Comparison of ENCODE assay signal across 8 cellular contexts in genomic region chr19:57947088-57947418, GRCh38. TPM values are rescaled to one million over a fixed set of nuclear protein-coding genes. Genes with fewer than 3 reads are reported as not detected.
DNase-seq lines count a peak whose midpoint lies in the region; ATAC-seq and TF ChIP-seq lines count a peak whose summit lies in the region.

No MANE protein-coding gene starts in this region.

- H3K27ac Mint-ChIP-seq in activated naive CD4-positive, alpha-beta T cell treated with anti-CD3 and anti-CD28 coated beads, Interleukin-2, amount 50 U/mL, for 24 hours, result peak overlapping the region; percentile 79

- H3K4me1 Mint-ChIP-seq in activated naive CD4-positive, alpha-beta T cell treated with anti-CD3 and anti-CD28 coated beads, Interleukin-2, amount 50 U/mL, for 24 hours, result peaks cover 18% of the 10 kb centered on the region

- H3K4me3 Mint-ChIP-seq in activated naive CD4-positive, alpha-beta T cell treated with anti-CD3 and anti-CD28 coated beads, Interleukin-2, amount 50 U/mL, for 24 hours, result peak overlapping the region; percentile 98

- no peak for DNase-seq in activated naive CD4-positive, alpha-beta T cell treated with Interleukin-2 at 50 U/mL for 16 hours
- DNase-seq in ascending aorta (ENCODE audit: low spot score in 2 of 2) (no peak), left lung (peak in 1 of 2 donors; percentile 32), thoracic aorta (ENCODE audit: low spot score) (no peak), hepatic stellate cell (ENCODE audit: low spot score) (no peak), GM19240 (ENCODE audit: insufficient read length, low spot score) (no peak), middle frontal gyrus (ENCODE audit: extremely low spot score, low spot score) (no peak)

- peaks cover 21 to 26% of the 10 kb centered on the region in 2 donors for H3K36me3 ChIP-seq in ascending aorta
- peaks cover 0 to 33% of the 10 kb centered on the region in 2 donors for H3K36me3 ChIP-seq in left lung
- H3K36me3 ChIP-seq in thoracic aorta, result peaks cover 26% of the 10 kb centered on the region

- no peak for TF ChIP-seq CTCF in ascending aorta (IDR thresholded peaks at IDR 0.05)
- no peak for TF ChIP-seq CTCF in left lung (IDR thresholded peaks at IDR 0.05)
- no peak for TF ChIP-seq CTCF in thoracic aorta (IDR thresholded peaks at IDR 0.05)

- peaks cover 51% of the 10 kb centered on the region for H3K36me3 Mint-ChIP-seq in activated naive CD4-positive, alpha-beta T cell treated with anti-CD3 and anti-CD28 coated beads, Interleukin-2, amount 50 U/mL, for 24 hours

- peaks cover 23% of the 10 kb centered on the region for H3K9me3 Mint-ChIP-seq in activated naive CD4-positive, alpha-beta T cell treated with anti-CD3 and anti-CD28 coated beads, Interleukin-2, amount 50 U/mL, for 24 hours

- H3K27me3 ChIP-seq in ascending aorta, result no peaks in the 10 kb centered on the region
- no peaks in the 10 kb centered on the region for H3K27me3 ChIP-seq in left lung
- no peaks in the 10 kb centered on the region for H3K27me3 ChIP-seq in thoracic aorta (replicated peaks; ENCODE audit: insufficient read depth)

- no peaks in the 10 kb centered on the region for H3K27me3 Mint-ChIP-seq in activated naive CD4-positive, alpha-beta T cell treated with anti-CD3 and anti-CD28 coated beads, Interleukin-2, amount 50 U/mL, for 24 hours

- H3K27ac ChIP-seq in ascending aorta (peak overlapping the region; percentile 78 to 82), left lung (peak overlapping the region in 1 of 2 donors; percentile 45), thoracic aorta (peak overlapping the region; percentile 74 to 81)

- H3K4me3 ChIP-seq in ascending aorta (peak overlapping the region; percentile 58 to 82), left lung (peak overlapping the region; percentile 59 to 99), thoracic aorta (peak overlapping the region; percentile 83)

- H3K9me3 ChIP-seq in ascending aorta, result peaks cover 44 to 57% of the 10 kb centered on the region in 2 donors
- H3K9me3 ChIP-seq in left lung, result peaks cover 0 to 85% of the 10 kb centered on the region in 2 donors
- H3K9me3 ChIP-seq in thoracic aorta, result peaks cover 29% of the 10 kb centered on the region

- intact Hi-C loops in ascending aorta (cut with DNase I) (loop anchor here (1.0 kb wide), 1 partner anchor 208 kb away; no protein-coding TSS in a partner anchor), left lung (cut with DNase I) (no loop called here)

- ATAC-seq in left lung (no peak), thoracic aorta (ENCODE audit: insufficient number of reproducible peaks, low FRiP score, low read depth) (no peak)

- H3K4me1 ChIP-seq in ascending aorta (no peaks in the 10 kb centered on the region), left lung (peaks cover 0 to 7% of the 10 kb centered on the region in 2 donors), thoracic aorta (ENCODE audit: control insufficient read depth in 1 of 2, low read depth in 2 of 2) (peaks cover 3 to 9% of the 10 kb centered on the region in 2 donors)

RNA-seq across cellular contexts. Expression of gene ZNF256, which starts 0.5 kb away (rescaled TPM):
- total RNA-seq in ascending aorta, result 3.8 TPM
- total RNA-seq in left lung, result 1 to 10 TPM; 3.9 to 4.2 TPM
- 1 to 10 TPM; 1.4 to 7.6 TPM for total RNA-seq in thoracic aorta

RNA-seq across cellular contexts. Expression of gene ZNF418, which starts 11.9 kb away (rescaled TPM):
- 0.21 TPM for total RNA-seq in ascending aorta
- total RNA-seq in left lung, result 1 to 10 TPM; 8.0 to 9.4 TPM
- 1 to 10 TPM; 3.2 to 6.1 TPM for total RNA-seq in thoracic aorta

RNA-seq across cellular contexts. Expression of gene C19orf18, which starts 27.3 kb away (rescaled TPM):
- not detected for total RNA-seq in ascending aorta
- 1 to 10 TPM in 1 of 2 donors, under 1 TPM in 1; 0.55 to 1.6 TPM for total RNA-seq in left lung
- not detected for total RNA-seq in thoracic aorta

RNA-seq across cellular contexts. Expression of gene ZNF417, which starts 30.7 kb away (rescaled TPM):
- total RNA-seq in ascending aorta (2.3 TPM), left lung (10 to 100 TPM; 15.8 to 20.7 TPM), thoracic aorta (10 to 100 TPM; 12.6 to 17.6 TPM)

RNA-seq across cellular contexts. Expression of gene ZNF606, which starts 55.6 kb away (rescaled TPM):
- total RNA-seq in ascending aorta (1.5 TPM), left lung (10 to 100 TPM; 11.4 to 13.3 TPM), thoracic aorta (10 to 100 TPM; 13.7 to 24.5 TPM)
